Comparison of ENCODE assay signal across 2 cellular contexts in the genomic region with DNA sequence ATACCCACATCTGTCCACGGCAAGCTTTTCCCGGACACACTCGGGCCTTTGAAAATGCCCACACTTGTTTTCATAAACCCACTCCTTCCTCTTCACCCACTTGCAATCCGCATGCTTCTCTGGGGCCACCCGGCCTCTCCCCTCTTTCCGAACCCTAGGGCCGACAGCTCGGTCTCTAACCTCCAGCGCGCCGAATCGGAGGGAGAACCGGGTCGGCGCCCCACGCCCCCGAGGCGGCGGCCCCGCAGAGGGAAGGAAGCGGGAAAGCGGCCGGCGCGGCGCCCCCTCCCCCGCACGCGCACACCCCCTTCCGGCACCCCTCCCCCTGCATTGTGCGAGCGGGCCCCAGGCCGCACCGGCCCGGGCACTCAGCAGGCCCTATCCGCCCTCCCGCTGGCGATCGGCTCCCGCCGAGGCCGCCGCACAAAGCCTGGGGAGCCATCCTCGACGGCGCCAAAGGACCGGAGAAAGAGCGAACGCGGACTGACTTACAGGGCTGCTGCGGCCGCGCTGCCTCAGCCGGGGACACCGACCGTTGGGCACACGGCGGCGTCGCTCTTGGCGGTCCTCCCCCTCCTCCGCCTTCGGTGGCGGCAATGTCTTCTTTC.
A peak's percentile ranks its signal among the peaks of the same experiment; 100 is the strongest.
TF ChIP-seq lines count a peak whose summit lies in the region.

No MANE protein-coding gene starts in this region.

TF ChIP-seq in WTC11, 78 proteins besides CTCF, POLR2A, EP300 and RAD21 (continued from another document):
- TF ChIP-seq, protein P1, sequence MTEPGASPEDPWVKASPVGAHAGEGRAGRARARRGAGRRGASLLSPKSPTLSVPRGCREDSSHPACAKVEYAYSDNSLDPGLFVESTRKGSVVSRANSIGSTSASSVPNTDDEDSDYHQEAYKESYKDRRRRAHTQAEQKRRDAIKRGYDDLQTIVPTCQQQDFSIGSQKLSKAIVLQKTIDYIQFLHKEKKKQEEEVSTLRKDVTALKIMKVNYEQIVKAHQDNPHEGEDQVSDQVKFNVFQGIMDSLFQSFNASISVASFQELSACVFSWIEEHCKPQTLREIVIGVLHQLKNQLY (CRISPR knock-in tag; IDR thresholded peaks at IDR 0.05): no peak
- TF ChIP-seq ZNF396 (CRISPR knock-in tag; IDR thresholded peaks at IDR 0.05; ENCODE audit: borderline replicate concordance): no peak
- TF ChIP-seq ATF1 (CRISPR knock-in tag; IDR thresholded peaks at IDR 0.05): no peak
- no peak for TF ChIP-seq ZNF138 (CRISPR knock-in tag; conservative IDR thresholded peaks at IDR 0.05)
- TF ChIP-seq RELA (CRISPR knock-in tag; IDR thresholded peaks at IDR 0.05; ENCODE audit: borderline replicate concordance): no peak
- TF ChIP-seq, protein P2, sequence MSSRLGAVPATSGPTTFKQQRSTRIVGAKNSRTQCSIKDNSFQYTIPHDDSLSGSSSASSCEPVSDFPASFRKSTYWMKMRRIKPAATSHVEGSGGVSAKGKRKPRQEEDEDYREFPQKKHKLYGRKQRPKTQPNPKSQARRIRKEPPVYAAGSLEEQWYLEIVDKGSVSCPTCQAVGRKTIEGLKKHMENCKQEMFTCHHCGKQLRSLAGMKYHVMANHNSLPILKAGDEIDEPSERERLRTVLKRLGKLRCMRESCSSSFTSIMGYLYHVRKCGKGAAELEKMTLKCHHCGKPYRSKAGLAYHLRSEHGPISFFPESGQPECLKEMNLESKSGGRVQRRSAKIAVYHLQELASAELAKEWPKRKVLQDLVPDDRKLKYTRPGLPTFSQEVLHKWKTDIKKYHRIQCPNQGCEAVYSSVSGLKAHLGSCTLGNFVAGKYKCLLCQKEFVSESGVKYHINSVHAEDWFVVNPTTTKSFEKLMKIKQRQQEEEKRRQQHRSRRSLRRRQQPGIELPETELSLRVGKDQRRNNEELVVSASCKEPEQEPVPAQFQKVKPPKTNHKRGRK (CRISPR knock-in tag; IDR thresholded peaks at IDR 0.05; ENCODE audit: borderline replicate concordance): peak; percentile 60; the same call in 1 of the 2 replicates

TF ChIP-seq in HepG2, 621 proteins besides CTCF, POLR2A, EP300 and RAD21 (continued from another document and continues in another):
- no peak for TF ChIP-seq ZNF790 (CRISPR knock-in tag; IDR thresholded peaks at IDR 0.05; ENCODE audit: borderline replicate concordance)
- TF ChIP-seq, protein P3, sequence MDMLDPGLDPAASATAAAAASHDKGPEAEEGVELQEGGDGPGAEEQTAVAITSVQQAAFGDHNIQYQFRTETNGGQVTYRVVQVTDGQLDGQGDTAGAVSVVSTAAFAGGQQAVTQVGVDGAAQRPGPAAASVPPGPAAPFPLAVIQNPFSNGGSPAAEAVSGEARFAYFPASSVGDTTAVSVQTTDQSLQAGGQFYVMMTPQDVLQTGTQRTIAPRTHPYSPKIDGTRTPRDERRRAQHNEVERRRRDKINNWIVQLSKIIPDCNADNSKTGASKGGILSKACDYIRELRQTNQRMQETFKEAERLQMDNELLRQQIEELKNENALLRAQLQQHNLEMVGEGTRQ (IDR thresholded peaks at IDR 0.05; ENCODE audit: low read depth, low read length): no peak
- TF ChIP-seq, protein P3 (CRISPR knock-in tag; IDR thresholded peaks at IDR 0.05; ENCODE audit: borderline replicate concordance): no peak; the same call in 1 of the 2 replicates
- TF ChIP-seq, protein P4, sequence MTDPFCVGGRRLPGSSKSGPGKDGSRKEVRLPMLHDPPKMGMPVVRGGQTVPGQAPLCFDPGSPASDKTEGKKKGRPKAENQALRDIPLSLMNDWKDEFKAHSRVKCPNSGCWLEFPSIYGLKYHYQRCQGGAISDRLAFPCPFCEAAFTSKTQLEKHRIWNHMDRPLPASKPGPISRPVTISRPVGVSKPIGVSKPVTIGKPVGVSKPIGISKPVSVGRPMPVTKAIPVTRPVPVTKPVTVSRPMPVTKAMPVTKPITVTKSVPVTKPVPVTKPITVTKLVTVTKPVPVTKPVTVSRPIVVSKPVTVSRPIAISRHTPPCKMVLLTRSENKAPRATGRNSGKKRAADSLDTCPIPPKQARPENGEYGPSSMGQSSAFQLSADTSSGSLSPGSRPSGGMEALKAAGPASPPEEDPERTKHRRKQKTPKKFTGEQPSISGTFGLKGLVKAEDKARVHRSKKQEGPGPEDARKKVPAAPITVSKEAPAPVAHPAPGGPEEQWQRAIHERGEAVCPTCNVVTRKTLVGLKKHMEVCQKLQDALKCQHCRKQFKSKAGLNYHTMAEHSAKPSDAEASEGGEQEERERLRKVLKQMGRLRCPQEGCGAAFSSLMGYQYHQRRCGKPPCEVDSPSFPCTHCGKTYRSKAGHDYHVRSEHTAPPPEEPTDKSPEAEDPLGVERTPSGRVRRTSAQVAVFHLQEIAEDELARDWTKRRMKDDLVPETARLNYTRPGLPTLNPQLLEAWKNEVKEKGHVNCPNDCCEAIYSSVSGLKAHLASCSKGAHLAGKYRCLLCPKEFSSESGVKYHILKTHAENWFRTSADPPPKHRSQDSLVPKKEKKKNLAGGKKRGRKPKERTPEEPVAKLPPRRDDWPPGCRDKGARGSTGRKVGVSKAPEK (CRISPR knock-in tag; IDR thresholded peaks at IDR 0.05; ENCODE audit: borderline replicate concordance): no peak
- no peak for TF ChIP-seq ZNF879 (CRISPR knock-in tag; IDR thresholded peaks at IDR 0.05)
- no peak for TF ChIP-seq ZNF644 (CRISPR knock-in tag; IDR thresholded peaks at IDR 0.05; ENCODE audit: low read depth)
- TF ChIP-seq MAFG (CRISPR knock-in tag; IDR thresholded peaks at IDR 0.05): 0 out of 2 replicates have a peak, but pooled peaks have one; percentile 61
- TF ChIP-seq, protein P5, sequence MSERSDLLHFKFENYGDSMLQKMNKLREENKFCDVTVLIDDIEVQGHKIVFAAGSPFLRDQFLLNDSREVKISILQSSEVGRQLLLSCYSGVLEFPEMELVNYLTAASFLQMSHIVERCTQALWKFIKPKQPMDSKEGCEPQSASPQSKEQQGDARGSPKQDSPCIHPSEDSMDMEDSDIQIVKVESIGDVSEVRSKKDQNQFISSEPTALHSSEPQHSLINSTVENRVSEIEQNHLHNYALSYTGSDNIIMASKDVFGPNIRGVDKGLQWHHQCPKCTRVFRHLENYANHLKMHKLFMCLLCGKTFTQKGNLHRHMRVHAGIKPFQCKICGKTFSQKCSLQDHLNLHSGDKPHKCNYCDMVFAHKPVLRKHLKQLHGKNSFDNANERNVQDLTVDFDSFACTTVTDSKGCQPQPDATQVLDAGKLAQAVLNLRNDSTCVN (CRISPR knock-in tag; IDR thresholded peaks at IDR 0.05; ENCODE audit: borderline replicate concordance): no peak; the same call in 1 of the 2 replicates
- no peak for TF ChIP-seq ZNF7 (CRISPR knock-in tag; IDR thresholded peaks at IDR 0.05)
- no peak; the same call in none of the 2 replicates for TF ChIP-seq ZNF749 (CRISPR knock-in tag; IDR thresholded peaks at IDR 0.05; ENCODE audit: borderline replicate concordance)
- 0 out of 2 replicates have a peak, but pooled peaks have one; percentile 23 for TF ChIP-seq ZNF484 (CRISPR knock-in tag; IDR thresholded peaks at IDR 0.05; ENCODE audit: borderline replicate concordance, low read depth)
- no peak; the same call in 1 of the 2 replicates for TF ChIP-seq IRX3 (CRISPR knock-in tag; IDR thresholded peaks at IDR 0.05; ENCODE audit: borderline replicate concordance, low read depth)
- TF ChIP-seq NR1H2 (CRISPR knock-in tag; IDR thresholded peaks at IDR 0.05; ENCODE audit: borderline replicate concordance, low read depth): no peak; the same call in 1 of the 2 replicates
- TF ChIP-seq, protein P6, sequence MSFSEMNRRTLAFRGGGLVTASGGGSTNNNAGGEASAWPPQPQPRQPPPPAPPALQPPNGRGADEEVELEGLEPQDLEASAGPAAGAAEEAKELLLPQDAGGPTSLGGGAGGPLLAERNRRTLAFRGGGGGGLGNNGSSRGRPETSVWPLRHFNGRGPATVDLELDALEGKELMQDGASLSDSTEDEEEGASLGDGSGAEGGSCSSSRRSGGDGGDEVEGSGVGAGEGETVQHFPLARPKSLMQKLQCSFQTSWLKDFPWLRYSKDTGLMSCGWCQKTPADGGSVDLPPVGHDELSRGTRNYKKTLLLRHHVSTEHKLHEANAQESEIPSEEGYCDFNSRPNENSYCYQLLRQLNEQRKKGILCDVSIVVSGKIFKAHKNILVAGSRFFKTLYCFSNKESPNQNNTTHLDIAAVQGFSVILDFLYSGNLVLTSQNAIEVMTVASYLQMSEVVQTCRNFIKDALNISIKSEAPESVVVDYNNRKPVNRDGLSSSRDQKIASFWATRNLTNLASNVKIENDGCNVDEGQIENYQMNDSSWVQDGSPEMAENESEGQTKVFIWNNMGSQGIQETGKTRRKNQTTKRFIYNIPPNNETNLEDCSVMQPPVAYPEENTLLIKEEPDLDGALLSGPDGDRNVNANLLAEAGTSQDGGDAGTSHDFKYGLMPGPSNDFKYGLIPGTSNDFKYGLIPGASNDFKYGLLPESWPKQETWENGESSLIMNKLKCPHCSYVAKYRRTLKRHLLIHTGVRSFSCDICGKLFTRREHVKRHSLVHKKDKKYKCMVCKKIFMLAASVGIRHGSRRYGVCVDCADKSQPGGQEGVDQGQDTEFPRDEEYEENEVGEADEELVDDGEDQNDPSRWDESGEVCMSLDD (CRISPR knock-in tag; IDR thresholded peaks at IDR 0.05; ENCODE audit: borderline replicate concordance): peak; percentile 41; the same call in 1 of the 2 replicates
- TF ChIP-seq, protein P7, sequence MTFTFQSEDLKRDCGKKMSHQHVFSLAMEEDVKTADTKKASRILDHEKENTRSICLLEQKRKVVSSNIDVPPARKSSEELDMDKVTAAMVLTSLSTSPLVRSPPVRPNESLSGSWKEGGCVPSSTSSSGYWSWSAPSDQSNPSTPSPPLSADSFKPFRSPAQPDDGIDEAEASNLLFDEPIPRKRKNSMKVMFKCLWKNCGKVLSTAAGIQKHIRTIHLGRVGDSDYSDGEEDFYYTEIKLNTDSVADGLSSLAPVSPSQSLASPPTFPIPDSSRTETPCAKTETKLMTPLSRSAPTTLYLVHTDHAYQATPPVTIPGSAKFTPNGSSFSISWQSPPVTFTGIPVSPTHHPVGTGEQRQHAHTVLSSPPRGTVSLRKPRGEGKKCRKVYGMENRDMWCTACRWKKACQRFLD (CRISPR knock-in tag; IDR thresholded peaks at IDR 0.05; ENCODE audit: borderline replicate concordance): no peak
- TF ChIP-seq TOPORS (CRISPR knock-in tag; IDR thresholded peaks at IDR 0.05): peak; percentile 44; the same call in 1 of the 2 replicates
- TF ChIP-seq, protein P8, sequence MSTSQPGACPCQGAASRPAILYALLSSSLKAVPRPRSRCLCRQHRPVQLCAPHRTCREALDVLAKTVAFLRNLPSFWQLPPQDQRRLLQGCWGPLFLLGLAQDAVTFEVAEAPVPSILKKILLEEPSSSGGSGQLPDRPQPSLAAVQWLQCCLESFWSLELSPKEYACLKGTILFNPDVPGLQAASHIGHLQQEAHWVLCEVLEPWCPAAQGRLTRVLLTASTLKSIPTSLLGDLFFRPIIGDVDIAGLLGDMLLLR (CRISPR knock-in tag; IDR thresholded peaks at IDR 0.05): peak; percentile 52; the same call in 1 of the 2 replicates
- TF ChIP-seq, protein P9, sequence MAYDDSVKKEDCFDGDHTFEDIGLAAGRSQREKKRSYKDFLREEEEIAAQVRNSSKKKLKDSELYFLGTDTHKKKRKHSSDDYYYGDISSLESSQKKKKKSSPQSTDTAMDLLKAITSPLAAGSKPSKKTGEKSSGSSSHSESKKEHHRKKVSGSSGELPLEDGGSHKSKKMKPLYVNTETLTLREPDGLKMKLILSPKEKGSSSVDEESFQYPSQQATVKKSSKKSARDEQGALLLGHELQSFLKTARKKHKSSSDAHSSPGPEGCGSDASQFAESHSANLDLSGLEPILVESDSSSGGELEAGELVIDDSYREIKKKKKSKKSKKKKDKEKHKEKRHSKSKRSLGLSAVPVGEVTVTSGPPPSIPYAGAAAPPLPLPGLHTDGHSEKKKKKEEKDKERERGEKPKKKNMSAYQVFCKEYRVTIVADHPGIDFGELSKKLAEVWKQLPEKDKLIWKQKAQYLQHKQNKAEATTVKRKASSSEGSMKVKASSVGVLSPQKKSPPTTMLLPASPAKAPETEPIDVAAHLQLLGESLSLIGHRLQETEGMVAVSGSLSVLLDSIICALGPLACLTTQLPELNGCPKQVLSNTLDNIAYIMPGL (CRISPR knock-in tag; IDR thresholded peaks at IDR 0.05; ENCODE audit: borderline replicate concordance in 1 of 2, low read depth in 1 of 2): peak; percentile 10 to 11; a peak in 2 of 4 replicates
- no peak for TF ChIP-seq ZNF772 (CRISPR knock-in tag; IDR thresholded peaks at IDR 0.05)
- TF ChIP-seq, protein P1 (CRISPR knock-in tag; IDR thresholded peaks at IDR 0.05): no peak
- no peak for TF ChIP-seq HHEX (CRISPR knock-in tag; IDR thresholded peaks at IDR 0.05)
- no peak for TF ChIP-seq ZNF3 (CRISPR knock-in tag; IDR thresholded peaks at IDR 0.05)
- TF ChIP-seq CENPX (CRISPR knock-in tag; IDR thresholded peaks at IDR 0.05): no peak
- no peak for TF ChIP-seq ZNF569 (CRISPR knock-in tag; IDR thresholded peaks at IDR 0.05; ENCODE audit: borderline replicate concordance)
- TF ChIP-seq, protein P10, sequence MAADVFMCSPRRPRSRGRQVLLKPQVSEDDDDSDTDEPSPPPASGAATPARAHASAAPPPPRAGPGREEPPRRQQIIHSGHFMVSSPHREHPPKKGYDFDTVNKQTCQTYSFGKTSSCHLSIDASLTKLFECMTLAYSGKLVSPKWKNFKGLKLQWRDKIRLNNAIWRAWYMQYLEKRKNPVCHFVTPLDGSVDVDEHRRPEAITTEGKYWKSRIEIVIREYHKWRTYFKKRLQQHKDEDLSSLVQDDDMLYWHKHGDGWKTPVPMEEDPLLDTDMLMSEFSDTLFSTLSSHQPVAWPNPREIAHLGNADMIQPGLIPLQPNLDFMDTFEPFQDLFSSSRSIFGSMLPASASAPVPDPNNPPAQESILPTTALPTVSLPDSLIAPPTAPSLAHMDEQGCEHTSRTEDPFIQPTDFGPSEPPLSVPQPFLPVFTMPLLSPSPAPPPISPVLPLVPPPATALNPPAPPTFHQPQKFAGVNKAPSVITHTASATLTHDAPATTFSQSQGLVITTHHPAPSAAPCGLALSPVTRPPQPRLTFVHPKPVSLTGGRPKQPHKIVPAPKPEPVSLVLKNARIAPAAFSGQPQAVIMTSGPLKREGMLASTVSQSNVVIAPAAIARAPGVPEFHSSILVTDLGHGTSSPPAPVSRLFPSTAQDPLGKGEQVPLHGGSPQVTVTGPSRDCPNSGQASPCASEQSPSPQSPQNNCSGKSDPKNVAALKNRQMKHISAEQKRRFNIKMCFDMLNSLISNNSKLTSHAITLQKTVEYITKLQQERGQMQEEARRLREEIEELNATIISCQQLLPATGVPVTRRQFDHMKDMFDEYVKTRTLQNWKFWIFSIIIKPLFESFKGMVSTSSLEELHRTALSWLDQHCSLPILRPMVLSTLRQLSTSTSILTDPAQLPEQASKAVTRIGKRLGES (CRISPR knock-in tag; IDR thresholded peaks at IDR 0.05; ENCODE audit: borderline replicate concordance): no peak
- TF ChIP-seq ZNF367 (CRISPR knock-in tag; IDR thresholded peaks at IDR 0.05; ENCODE audit: borderline replicate concordance): no peak
- 0 out of 2 replicates have a peak, but pooled peaks have one; percentile 26 for TF ChIP-seq FOXK2 (IDR thresholded peaks at IDR 0.05)
